8 cellular contexts compared by ENCODE assay signal in the genomic region with DNA sequence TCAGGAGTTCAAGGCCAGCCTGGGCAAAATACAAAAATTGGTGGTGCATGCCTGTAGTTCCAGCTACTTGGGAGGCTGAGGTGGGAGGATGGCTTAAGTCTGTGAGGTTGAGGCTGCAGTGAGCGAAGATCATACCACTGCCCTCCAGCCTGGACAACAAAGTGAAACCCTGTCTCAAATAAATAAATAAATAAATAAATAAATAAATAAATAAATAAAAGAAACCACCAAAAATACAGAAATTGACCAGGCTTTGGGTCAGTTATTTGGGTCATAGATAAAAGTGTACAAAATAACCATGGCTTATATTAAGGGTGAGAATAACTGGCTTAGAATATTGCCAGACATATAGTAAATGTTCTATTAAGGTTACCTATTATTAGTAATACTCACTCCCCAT.
"Had no signal": no experiment of that assay in that cellular context is flagged by ENCODE, and none has a peak within 500 bp of the region (broad histone marks: within the 10 kb centered on the region; RNA-seq: fewer than 3 reads in every experiment).

No MANE protein-coding gene starts in this region.

- DNase-seq: IMR-90, KBM-7, KG1 had no signal

- ATAC-seq: HepG2, K562 had no signal

- FAIRE-seq: HepG2, HTR-8/SVneo, K562 had no signal

- H3K4me2 ChIP-seq: KMS-11 had no signal

- H3K4me3 ChIP-seq: K562 had no signal

- H3K27ac ChIP-seq: HL-60, KMS-11 had no signal
